Comparison of ENCODE assay signal across 4 cellular contexts in genomic region chr15:92531406-92531805, GRCh38.
"Had no signal": no experiment of that assay in that cellular context is flagged by ENCODE, and none has a peak within 500 bp of the region (broad histone marks: within the 10 kb centered on the region; RNA-seq: fewer than 3 reads in every experiment).

No MANE protein-coding gene starts in this region.

- DNase-seq: H9, HCEC 1CT, IMR-90 had no signal

- ATAC-seq: GM23338 had no signal

- H3K4me3 ChIP-seq: GM23338 had no signal
